1 cellular context compared by ENCODE assay signal in the genomic region with DNA sequence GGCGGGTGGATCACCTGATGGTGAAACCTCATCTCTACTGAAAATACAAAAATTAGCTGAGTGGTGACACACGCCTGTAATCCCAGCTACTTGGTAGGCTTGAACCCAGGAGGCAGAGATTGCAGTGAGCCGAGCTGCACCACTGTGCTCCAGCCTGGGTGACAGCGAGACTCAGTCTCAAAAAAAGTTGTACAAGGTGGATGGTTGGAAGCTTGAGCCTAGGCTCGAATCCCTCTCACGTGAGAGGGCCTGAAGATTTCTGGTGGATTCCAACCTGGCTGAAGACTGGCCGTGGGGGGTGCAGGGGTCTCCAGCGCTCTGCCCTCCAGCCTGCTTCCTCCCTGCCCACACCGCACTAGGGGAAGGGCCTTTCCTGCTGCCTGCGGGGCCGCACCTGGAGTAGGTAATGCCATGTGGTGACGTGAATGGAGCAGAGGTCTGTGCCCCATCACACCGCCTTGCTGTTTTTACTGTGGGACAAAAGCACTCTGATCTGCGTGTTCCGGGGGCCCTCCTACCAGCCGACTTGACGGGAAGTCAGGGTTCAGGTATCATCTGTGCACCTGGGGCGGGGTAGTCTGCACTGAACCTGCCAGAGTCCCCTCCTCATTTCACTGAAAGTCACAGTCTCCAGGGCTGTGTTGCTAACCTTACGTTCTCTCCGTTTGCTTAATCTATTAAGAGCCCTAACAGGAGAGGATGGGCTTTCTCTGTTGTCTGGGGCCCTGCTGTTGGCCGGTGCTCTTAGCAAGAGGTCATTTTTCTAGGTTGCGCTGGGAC.
A peak's percentile ranks its signal among the peaks of the same experiment; 100 is the strongest.
TF ChIP-seq lines count a peak whose summit lies in the region.

No MANE protein-coding gene starts in this region.

TF ChIP-seq in HepG2, 621 proteins besides CTCF, POLR2A, EP300 and RAD21 (continued from another document and continues in another):
- TF ChIP-seq ZFYVE20 (CRISPR knock-in tag; IDR thresholded peaks at IDR 0.05; ENCODE audit: borderline replicate concordance, low read depth) (no peak), MXD4 (CRISPR knock-in tag; IDR thresholded peaks at IDR 0.05) (no peak; the same call in 1 of the 2 replicates), RARG (CRISPR knock-in tag; IDR thresholded peaks at IDR 0.05; ENCODE audit: low read depth) (no peak), ZNF674 (CRISPR knock-in tag; IDR thresholded peaks at IDR 0.05; ENCODE audit: low read depth) (no peak), NFYC (CRISPR knock-in tag; IDR thresholded peaks at IDR 0.05) (no peak), ZNF160 (CRISPR knock-in tag; IDR thresholded peaks at IDR 0.05) (0 out of 2 replicates have a peak, but pooled peaks have one; percentile 39), ZNF614 (CRISPR knock-in tag; IDR thresholded peaks at IDR 0.05; ENCODE audit: borderline replicate concordance) (no peak), SRF (IDR thresholded peaks at IDR 0.05; ENCODE audit: low read depth, low read length) (no peak), ZNF605 (CRISPR knock-in tag; IDR thresholded peaks at IDR 0.05) (no peak), RFXANK (CRISPR knock-in tag; IDR thresholded peaks at IDR 0.05) (no peak), AGO1 (IDR thresholded peaks at IDR 0.05; ENCODE audit: low read depth, low read length, poor library complexity, severe bottlenecking) (no peak), ZIK1 (CRISPR knock-in tag; IDR thresholded peaks at IDR 0.05; ENCODE audit: borderline replicate concordance, low read depth) (no peak), CCAR2 (optimal IDR thresholded peaks at IDR 0.05; ENCODE audit: low read depth, low read length) (no peak), PHB2 (IDR thresholded peaks at IDR 0.05; ENCODE audit: partially characterized antibody) (no peak), ZBTB1 (CRISPR knock-in tag; IDR thresholded peaks at IDR 0.05; ENCODE audit: borderline replicate concordance) (no peak), KDM5A (IDR thresholded peaks at IDR 0.05; ENCODE audit: borderline replicate concordance, low read length) (no peak), ZNF558 (CRISPR knock-in tag; IDR thresholded peaks at IDR 0.05; ENCODE audit: borderline replicate concordance) (no peak), ZSCAN12 (CRISPR knock-in tag; IDR thresholded peaks at IDR 0.05) (no peak), FOXC1 (CRISPR knock-in tag; IDR thresholded peaks at IDR 0.05; ENCODE audit: borderline replicate concordance) (no peak), ZFP36L1 (CRISPR knock-in tag; IDR thresholded peaks at IDR 0.05) (no peak), ZNF720 (CRISPR knock-in tag; IDR thresholded peaks at IDR 0.05) (no peak), NCOA5 (CRISPR knock-in tag; IDR thresholded peaks at IDR 0.05) (0 out of 2 replicates have a peak, but pooled peaks have one; percentile 92), MAZ (IDR thresholded peaks at IDR 0.05; ENCODE audit: borderline replicate concordance, low read depth, low read length) (no peak), MAZ (CRISPR knock-in tag; IDR thresholded peaks at IDR 0.05; ENCODE audit: low read depth) (0 out of 2 replicates have a peak, but pooled peaks have one; percentile 15), ZNF768 (CRISPR knock-in tag; IDR thresholded peaks at IDR 0.05) (peak; percentile 32; the same call in 1 of the 2 replicates), FOXO1 (CRISPR knock-in tag; IDR thresholded peaks at IDR 0.05) (no peak), ZNF841 (CRISPR knock-in tag; IDR thresholded peaks at IDR 0.05; ENCODE audit: borderline replicate concordance) (no peak; the same call in 1 of the 2 replicates), SNRNP70 (IDR thresholded peaks at IDR 0.05; ENCODE audit: low read depth, low read length) (no peak), TBX3 (IDR thresholded peaks at IDR 0.05; ENCODE audit: borderline replicate concordance) (no peak), KLF9 (CRISPR knock-in tag; IDR thresholded peaks at IDR 0.05; ENCODE audit: low read depth) (no peak), ZBTB38 (CRISPR knock-in tag; IDR thresholded peaks at IDR 0.05) (peak; percentile 62)
- TF ChIP-seq, protein P1, sequence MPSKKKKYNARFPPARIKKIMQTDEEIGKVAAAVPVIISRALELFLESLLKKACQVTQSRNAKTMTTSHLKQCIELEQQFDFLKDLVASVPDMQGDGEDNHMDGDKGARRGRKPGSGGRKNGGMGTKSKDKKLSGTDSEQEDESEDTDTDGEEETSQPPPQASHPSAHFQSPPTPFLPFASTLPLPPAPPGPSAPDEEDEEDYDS (CRISPR knock-in tag; IDR thresholded peaks at IDR 0.05): no peak
- TF ChIP-seq, protein P2, sequence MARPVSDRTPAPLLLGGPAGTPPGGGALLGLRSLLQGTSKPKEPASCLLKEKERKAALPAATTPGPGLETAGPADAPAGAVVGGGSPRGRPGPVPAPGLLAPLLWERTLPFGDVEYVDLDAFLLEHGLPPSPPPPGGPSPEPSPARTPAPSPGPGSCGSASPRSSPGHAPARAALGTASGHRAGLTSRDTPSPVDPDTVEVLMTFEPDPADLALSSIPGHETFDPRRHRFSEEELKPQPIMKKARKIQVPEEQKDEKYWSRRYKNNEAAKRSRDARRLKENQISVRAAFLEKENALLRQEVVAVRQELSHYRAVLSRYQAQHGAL (CRISPR knock-in tag; IDR thresholded peaks at IDR 0.05; ENCODE audit: not compliant biosample characterization): no peak
- TF ChIP-seq, protein P3, sequence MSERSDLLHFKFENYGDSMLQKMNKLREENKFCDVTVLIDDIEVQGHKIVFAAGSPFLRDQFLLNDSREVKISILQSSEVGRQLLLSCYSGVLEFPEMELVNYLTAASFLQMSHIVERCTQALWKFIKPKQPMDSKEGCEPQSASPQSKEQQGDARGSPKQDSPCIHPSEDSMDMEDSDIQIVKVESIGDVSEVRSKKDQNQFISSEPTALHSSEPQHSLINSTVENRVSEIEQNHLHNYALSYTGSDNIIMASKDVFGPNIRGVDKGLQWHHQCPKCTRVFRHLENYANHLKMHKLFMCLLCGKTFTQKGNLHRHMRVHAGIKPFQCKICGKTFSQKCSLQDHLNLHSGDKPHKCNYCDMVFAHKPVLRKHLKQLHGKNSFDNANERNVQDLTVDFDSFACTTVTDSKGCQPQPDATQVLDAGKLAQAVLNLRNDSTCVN (CRISPR knock-in tag; IDR thresholded peaks at IDR 0.05; ENCODE audit: borderline replicate concordance): no peak
- TF ChIP-seq, protein P4, sequence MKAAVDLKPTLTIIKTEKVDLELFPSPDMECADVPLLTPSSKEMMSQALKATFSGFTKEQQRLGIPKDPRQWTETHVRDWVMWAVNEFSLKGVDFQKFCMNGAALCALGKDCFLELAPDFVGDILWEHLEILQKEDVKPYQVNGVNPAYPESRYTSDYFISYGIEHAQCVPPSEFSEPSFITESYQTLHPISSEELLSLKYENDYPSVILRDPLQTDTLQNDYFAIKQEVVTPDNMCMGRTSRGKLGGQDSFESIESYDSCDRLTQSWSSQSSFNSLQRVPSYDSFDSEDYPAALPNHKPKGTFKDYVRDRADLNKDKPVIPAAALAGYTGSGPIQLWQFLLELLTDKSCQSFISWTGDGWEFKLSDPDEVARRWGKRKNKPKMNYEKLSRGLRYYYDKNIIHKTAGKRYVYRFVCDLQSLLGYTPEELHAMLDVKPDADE (CRISPR knock-in tag; IDR thresholded peaks at IDR 0.05): no peak
- TF ChIP-seq, protein P5, sequence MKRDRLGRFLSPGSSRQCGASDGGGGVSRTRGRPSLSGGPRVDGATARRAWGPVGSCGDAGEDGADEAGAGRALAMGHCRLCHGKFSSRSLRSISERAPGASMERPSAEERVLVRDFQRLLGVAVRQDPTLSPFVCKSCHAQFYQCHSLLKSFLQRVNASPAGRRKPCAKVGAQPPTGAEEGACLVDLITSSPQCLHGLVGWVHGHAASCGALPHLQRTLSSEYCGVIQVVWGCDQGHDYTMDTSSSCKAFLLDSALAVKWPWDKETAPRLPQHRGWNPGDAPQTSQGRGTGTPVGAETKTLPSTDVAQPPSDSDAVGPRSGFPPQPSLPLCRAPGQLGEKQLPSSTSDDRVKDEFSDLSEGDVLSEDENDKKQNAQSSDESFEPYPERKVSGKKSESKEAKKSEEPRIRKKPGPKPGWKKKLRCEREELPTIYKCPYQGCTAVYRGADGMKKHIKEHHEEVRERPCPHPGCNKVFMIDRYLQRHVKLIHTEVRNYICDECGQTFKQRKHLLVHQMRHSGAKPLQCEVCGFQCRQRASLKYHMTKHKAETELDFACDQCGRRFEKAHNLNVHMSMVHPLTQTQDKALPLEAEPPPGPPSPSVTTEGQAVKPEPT (CRISPR knock-in tag; IDR thresholded peaks at IDR 0.05; ENCODE audit: low read depth): no peak
- TF ChIP-seq, protein P6, sequence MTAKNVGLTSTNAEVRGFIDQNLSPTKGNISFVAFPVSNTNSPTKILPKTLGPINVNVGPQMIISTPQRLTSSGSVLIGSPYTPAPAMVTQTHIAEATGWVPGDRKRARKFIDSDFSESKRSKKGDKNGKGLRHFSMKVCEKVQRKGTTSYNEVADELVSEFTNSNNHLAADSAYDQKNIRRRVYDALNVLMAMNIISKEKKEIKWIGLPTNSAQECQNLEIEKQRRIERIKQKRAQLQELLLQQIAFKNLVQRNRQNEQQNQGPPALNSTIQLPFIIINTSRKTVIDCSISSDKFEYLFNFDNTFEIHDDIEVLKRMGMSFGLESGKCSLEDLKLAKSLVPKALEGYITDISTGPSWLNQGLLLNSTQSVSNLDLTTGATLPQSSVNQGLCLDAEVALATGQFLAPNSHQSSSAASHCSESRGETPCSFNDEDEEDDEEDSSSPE (CRISPR knock-in tag; IDR thresholded peaks at IDR 0.05): no peak
- TF ChIP-seq, protein P7, sequence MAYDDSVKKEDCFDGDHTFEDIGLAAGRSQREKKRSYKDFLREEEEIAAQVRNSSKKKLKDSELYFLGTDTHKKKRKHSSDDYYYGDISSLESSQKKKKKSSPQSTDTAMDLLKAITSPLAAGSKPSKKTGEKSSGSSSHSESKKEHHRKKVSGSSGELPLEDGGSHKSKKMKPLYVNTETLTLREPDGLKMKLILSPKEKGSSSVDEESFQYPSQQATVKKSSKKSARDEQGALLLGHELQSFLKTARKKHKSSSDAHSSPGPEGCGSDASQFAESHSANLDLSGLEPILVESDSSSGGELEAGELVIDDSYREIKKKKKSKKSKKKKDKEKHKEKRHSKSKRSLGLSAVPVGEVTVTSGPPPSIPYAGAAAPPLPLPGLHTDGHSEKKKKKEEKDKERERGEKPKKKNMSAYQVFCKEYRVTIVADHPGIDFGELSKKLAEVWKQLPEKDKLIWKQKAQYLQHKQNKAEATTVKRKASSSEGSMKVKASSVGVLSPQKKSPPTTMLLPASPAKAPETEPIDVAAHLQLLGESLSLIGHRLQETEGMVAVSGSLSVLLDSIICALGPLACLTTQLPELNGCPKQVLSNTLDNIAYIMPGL (CRISPR knock-in tag; IDR thresholded peaks at IDR 0.05; ENCODE audit: borderline replicate concordance in 1 of 2, low read depth in 1 of 2): 0 out of 4 replicates have a peak, but pooled peaks of 1 of the 2 experiments have one; percentile 23
- TF ChIP-seq, protein P8, sequence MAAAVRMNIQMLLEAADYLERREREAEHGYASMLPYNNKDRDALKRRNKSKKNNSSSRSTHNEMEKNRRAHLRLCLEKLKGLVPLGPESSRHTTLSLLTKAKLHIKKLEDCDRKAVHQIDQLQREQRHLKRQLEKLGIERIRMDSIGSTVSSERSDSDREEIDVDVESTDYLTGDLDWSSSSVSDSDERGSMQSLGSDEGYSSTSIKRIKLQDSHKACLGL (CRISPR knock-in tag; IDR thresholded peaks at IDR 0.05): peak; percentile 48; the same call in 1 of the 2 replicates
- TF ChIP-seq, protein P9, sequence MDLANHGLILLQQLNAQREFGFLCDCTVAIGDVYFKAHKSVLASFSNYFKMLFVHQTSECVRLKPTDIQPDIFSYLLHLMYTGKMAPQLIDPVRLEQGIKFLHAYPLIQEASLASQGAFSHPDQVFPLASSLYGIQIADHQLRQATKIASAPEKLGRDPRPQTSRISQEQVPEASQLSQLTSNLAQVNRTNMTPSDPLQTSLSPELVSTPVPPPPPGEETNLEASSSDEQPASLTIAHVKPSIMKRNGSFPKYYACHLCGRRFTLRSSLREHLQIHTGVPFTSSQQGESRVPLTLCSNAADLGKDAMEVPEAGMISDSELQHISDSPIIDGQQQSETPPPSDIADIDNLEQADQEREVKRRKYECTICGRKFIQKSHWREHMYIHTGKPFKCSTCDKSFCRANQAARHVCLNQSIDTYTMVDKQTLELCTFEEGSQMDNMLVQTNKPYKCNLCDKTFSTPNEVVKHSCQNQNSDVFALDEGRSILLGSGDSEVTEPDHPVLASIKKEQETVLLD (CRISPR knock-in tag; IDR thresholded peaks at IDR 0.05; ENCODE audit: low read depth): no peak
- TF ChIP-seq, protein P10, sequence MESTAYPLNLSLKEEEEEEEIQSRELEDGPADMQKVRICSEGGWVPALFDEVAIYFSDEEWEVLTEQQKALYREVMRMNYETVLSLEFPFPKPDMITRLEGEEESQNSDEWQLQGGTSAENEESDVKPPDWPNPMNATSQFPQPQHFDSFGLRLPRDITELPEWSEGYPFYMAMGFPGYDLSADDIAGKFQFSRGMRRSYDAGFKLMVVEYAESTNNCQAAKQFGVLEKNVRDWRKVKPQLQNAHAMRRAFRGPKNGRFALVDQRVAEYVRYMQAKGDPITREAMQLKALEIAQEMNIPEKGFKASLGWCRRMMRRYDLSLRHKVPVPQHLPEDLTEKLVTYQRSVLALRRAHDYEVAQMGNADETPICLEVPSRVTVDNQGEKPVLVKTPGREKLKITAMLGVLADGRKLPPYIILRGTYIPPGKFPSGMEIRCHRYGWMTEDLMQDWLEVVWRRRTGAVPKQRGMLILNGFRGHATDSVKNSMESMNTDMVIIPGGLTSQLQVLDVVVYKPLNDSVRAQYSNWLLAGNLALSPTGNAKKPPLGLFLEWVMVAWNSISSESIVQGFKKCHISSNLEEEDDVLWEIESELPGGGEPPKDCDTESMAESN (CRISPR knock-in tag; conservative IDR thresholded peaks at IDR 0.05): no peak
- TF ChIP-seq, protein P11, sequence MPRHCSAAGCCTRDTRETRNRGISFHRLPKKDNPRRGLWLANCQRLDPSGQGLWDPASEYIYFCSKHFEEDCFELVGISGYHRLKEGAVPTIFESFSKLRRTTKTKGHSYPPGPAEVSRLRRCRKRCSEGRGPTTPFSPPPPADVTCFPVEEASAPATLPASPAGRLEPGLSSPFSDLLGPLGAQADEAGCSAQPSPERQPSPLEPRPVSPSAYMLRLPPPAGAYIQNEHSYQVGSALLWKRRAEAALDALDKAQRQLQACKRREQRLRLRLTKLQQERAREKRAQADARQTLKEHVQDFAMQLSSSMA (CRISPR knock-in tag; IDR thresholded peaks at IDR 0.05): no peak; the same call in 1 of the 2 replicates
- TF ChIP-seq, protein P12, sequence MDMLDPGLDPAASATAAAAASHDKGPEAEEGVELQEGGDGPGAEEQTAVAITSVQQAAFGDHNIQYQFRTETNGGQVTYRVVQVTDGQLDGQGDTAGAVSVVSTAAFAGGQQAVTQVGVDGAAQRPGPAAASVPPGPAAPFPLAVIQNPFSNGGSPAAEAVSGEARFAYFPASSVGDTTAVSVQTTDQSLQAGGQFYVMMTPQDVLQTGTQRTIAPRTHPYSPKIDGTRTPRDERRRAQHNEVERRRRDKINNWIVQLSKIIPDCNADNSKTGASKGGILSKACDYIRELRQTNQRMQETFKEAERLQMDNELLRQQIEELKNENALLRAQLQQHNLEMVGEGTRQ (IDR thresholded peaks at IDR 0.05; ENCODE audit: low read depth, low read length): no peak
- TF ChIP-seq, protein P12 (CRISPR knock-in tag; IDR thresholded peaks at IDR 0.05; ENCODE audit: borderline replicate concordance): no peak
